In genomic region chr7:75033826-75034225, GRCh38 we compare ENCODE assay signal across 26 cellular contexts.
"Had no signal": no experiment of that assay in that cellular context is flagged by ENCODE, and none has a peak within 500 bp of the region (broad histone marks: within the 10 kb centered on the region; RNA-seq: fewer than 3 reads in every experiment).

No MANE protein-coding gene starts in this region.

- ATAC-seq: mucosa of descending colon; right lobe of liver; stimulated activated naive CD8-positive, alpha-beta T cell treated with anti-CD3 and anti-CD28 coated beads, Interleukin-15, amount 100 ng/mL, for 72 hours; upper lobe of right lung had no signal

- H3K9me3 Mint-ChIP-seq: stimulated activated naive CD8-positive, alpha-beta T cell treated with anti-CD3 and anti-CD28 coated beads, Interleukin-15, amount 100 ng/mL, for 72 hours had no signal

- H3K4me3 Mint-ChIP-seq: activated naive CD8-positive, alpha-beta T cell; brain; stimulated activated naive CD8-positive, alpha-beta T cell treated with anti-CD3 and anti-CD28 coated beads, Interleukin-15, amount 100 ng/mL, for 72 hours had no signal

- H2AFZ ChIP-seq: parathyroid adenoma had no signal

- H3K27ac ChIP-seq: adrenal gland, cardiac muscle cell, coronary artery, dorsolateral prefrontal cortex, left ventricle myocardium inferior, parathyroid adenoma, right lobe of liver, skin epidermis, upper lobe of right lung had no signal

- H3K27me3 Mint-ChIP-seq: activated naive CD8-positive, alpha-beta T cell; brain; stimulated activated naive CD8-positive, alpha-beta T cell treated with anti-CD3 and anti-CD28 coated beads, Interleukin-15, amount 100 ng/mL, for 72 hours had no signal

- H3K79me2 ChIP-seq: parathyroid adenoma had no signal

- H3K4me1 ChIP-seq: adrenal gland, left ventricle myocardium inferior, parathyroid adenoma, right lobe of liver, upper lobe of right lung had no signal

- H3K4me3 ChIP-seq: adrenal gland, cardiac muscle cell, coronary artery, dorsolateral prefrontal cortex, left ventricle myocardium inferior, lung, mucosa of descending colon, right lobe of liver, skin epidermis, upper lobe of right lung had no signal

- H3K9me3 ChIP-seq: adrenal gland, mucosa of descending colon, right lobe of liver, upper lobe of right lung had no signal

- DNase-seq: activated CD4-positive, alpha-beta T cell treated with anti-CD3 and anti-CD28 coated beads for 4 hours; activated CD4-positive, alpha-beta T cell treated with anti-CD3 and anti-CD28 coated beads, Interleukin-2, amount 50 U/mL, for 48 hours; activated CD4-positive, CD25-positive, alpha-beta regulatory T cell; activated CD8-positive, alpha-beta memory T cell treated with anti-CD3 and anti-CD28 coated beads for 24 hours; activated effector memory CD4-positive, alpha-beta T cell treated with Interleukin-2 at 50 U/mL for 16 hours; activated naive CD4-positive, alpha-beta T cell treated with Interleukin-2 at 50 U/mL for 16 hours; adrenal gland; aorta; dorsolateral prefrontal cortex; effector memory CD4-positive, alpha-beta T cell; left ventricle myocardium inferior; mucosa of descending colon; nucleus accumbens; right lobe of liver; stimulated activated CD4-positive, alpha-beta T cell treated with anti-CD3 and anti-CD28 coated beads, Interleukin-12 subunit alpha, Interleukin-12 subunit beta, amount 100 ng/mL, for 4 hours; stimulated activated CD4-positive, alpha-beta T cell treated with anti-CD3 and anti-CD28 coated beads, Interleukin-4, amount 100 ng/mL, for 1 hour; stimulated activated naive CD8-positive, alpha-beta T cell treated with anti-CD3 and anti-CD28 coated beads, Interleukin-15, amount 100 ng/mL, for 72 hours; substantia nigra; upper lobe of right lung had no signal

- H3K36me3 Mint-ChIP-seq: activated naive CD8-positive, alpha-beta T cell had no signal

- H3K4me1 Mint-ChIP-seq: brain; stimulated activated naive CD8-positive, alpha-beta T cell treated with anti-CD3 and anti-CD28 coated beads, Interleukin-15, amount 100 ng/mL, for 72 hours had no signal

- H3K27ac Mint-ChIP-seq: activated naive CD8-positive, alpha-beta T cell; stimulated activated naive CD8-positive, alpha-beta T cell treated with anti-CD3 and anti-CD28 coated beads, Interleukin-15, amount 100 ng/mL, for 72 hours had no signal

- H3K36me3 ChIP-seq: adrenal gland, cardiac muscle cell, left ventricle myocardium inferior, right lobe of liver, upper lobe of right lung had no signal

- H3K27me3 ChIP-seq: adrenal gland, cardiac muscle cell, dorsolateral prefrontal cortex, right lobe of liver, upper lobe of right lung had no signal
